Comparison of ENCODE assay signal across 9 cellular contexts in the genomic region with DNA sequence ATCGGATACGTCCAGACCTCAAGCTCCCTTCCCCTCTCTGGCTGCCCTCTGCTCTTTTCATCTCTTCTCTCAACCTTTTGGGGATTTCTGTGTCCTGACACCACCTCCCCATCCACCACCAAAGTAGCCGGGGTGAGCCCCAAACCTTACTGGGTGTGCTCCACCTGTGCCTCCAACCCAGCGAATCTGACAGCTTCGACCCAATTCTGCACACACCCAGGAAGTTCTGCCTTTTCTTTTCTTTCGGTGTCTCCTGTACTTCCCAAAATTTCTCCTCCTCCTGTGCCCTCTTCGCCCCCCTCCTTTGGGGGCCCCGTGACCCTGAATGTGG. TPM values are rescaled to one million over a fixed set of nuclear protein-coding genes. Genes with fewer than 3 reads are reported as not detected.
DNase-seq lines count a peak whose midpoint lies in the region; ATAC-seq, FAIRE-seq and TF ChIP-seq lines count a peak whose summit lies in the region.
"Had no signal": no experiment of that assay in that cellular context is flagged by ENCODE, and none has a peak within 500 bp of the region (broad histone marks: within the 10 kb centered on the region; RNA-seq: fewer than 3 reads in every experiment).

No MANE protein-coding gene starts in this region.

- H3K27ac ChIP-seq in SJSA1 (peak overlapping the region; percentile 92; the same call in 1 of the 2 replicates), esophagus squamous epithelium (peak overlapping the region; percentile 98 to 100 (median 98)), pancreas (peak overlapping the region; percentile 95 to 99 (median 98))

- peaks cover 11% of the 10 kb centered on the region for H3K4me1 Mint-ChIP-seq in Caco-2 (ENCODE audit: low read depth, unreplicated experiment)

- no peaks in the 10 kb centered on the region for H3K36me3 ChIP-seq in Caco-2 (ENCODE audit: control insufficient read depth, insufficient read depth, low read length)
- H3K36me3 ChIP-seq in SJSA1 = peaks cover 4% of the 10 kb centered on the region
- H3K36me3 ChIP-seq in esophagus squamous epithelium = no peaks in the 10 kb centered on the region
- no peaks in the 10 kb centered on the region for H3K36me3 ChIP-seq in pancreas

- H3K27me3 Mint-ChIP-seq in Caco-2 (ENCODE audit: insufficient read depth, unreplicated experiment) = no peaks in the 10 kb centered on the region

- peaks cover 4% of the 10 kb centered on the region for H3K36me3 Mint-ChIP-seq in Caco-2 (ENCODE audit: insufficient read depth, unreplicated experiment)

- no peaks in the 10 kb centered on the region for H3K9me3 Mint-ChIP-seq in Caco-2 (ENCODE audit: unreplicated experiment)

- peak overlapping the region; percentile 63 for H3K4me3 ChIP-seq in Caco-2 (ENCODE audit: low read depth, low read length)
- H3K4me3 ChIP-seq in SJSA1 = peak overlapping the region; percentile 77
- H3K4me3 ChIP-seq in esophagus squamous epithelium = peak overlapping the region; percentile 80 to 89 (median 87)
- H3K4me3 ChIP-seq in pancreas = peak overlapping the region; percentile 82 to 94 (median 88)

- H3K9me3 ChIP-seq in Caco-2 (no peaks in the 10 kb centered on the region), SJSA1 (replicated peaks) (no peaks in the 10 kb centered on the region), esophagus squamous epithelium (no peaks in the 10 kb centered on the region), pancreas (no peaks in the 10 kb centered on the region)

- no peak for DNase-seq in Caco-2
- no peak for DNase-seq in SJSA1 (ENCODE audit: low read depth in 1 of 2, low spot score in 2 of 2)
- DNase-seq in esophagus squamous epithelium (lab: John Stamatoyannopoulos, UW) = no peak
- no peak for DNase-seq in pancreas
- no peak for DNase-seq in NCI-H1694 treated with DMSO at 0.1 percent for 48 hours (lab: John Stamatoyannopoulos, UW)
- DNase-seq in DMS153 (lab: John Stamatoyannopoulos, UW) = no peak
- no peak for DNase-seq in cortex of kidney (lab: John Stamatoyannopoulos, UW)

- peak overlapping the region; percentile 83 for H3K4me3 Mint-ChIP-seq in Caco-2 (ENCODE audit: unreplicated experiment)

- H3K27me3 ChIP-seq in Caco-2 (replicated peaks; ENCODE audit: control insufficient read depth, insufficient read depth, low read length) = no peaks in the 10 kb centered on the region
- no peaks in the 10 kb centered on the region for H3K27me3 ChIP-seq in SJSA1 (replicated peaks)
- no peaks in the 10 kb centered on the region for H3K27me3 ChIP-seq in esophagus squamous epithelium
- H3K27me3 ChIP-seq in pancreas = no peaks in the 10 kb centered on the region

- 17 to 30% methylated on average over 8 of the region's 8 CpGs for WGBS in esophagus squamous epithelium, 2 donors
- WGBS in pancreas, 2 donors = 20 to 21% methylated on average over 8 of the region's 8 CpGs

- H3K27ac Mint-ChIP-seq in Caco-2 (ENCODE audit: unreplicated experiment) = peak overlapping the region; percentile 85

- intact Hi-C loops in Caco-2 (cut with micrococcal nuclease; ENCODE audit: unreplicated experiment) (loop anchor here (5.0 kb wide), 1 partner anchor 125 kb away; a partner anchor contains a TSS), esophagus squamous epithelium (cut with DNase I) (no loop called here), pancreas (cut with DNase I) (loop anchor here in 2 of 3 donors (10.0 kb wide), 3 partner anchors 82 to 232 kb away; a partner anchor contains a TSS)

- CTCF ChIA-PET in Caco-2 (lab: Charles Lee) = no interaction called here

- POLR2A ChIA-PET in Caco-2 (lab: Charles Lee) = interaction anchor here (0.6 kb wide), 1 partner anchor 65 kb away, joined by 15 read pairs; no protein-coding TSS in a partner anchor

- TF ChIP-seq CTCF in Caco-2 (IDR thresholded peaks at IDR 0.05; ENCODE audit: insufficient read depth in 1 of 2, low read depth in 1 of 2, low read length in 1 of 2, severe bottlenecking in 1 of 2, unreplicated experiment in 1 of 2) = no peak
- no peak for TF ChIP-seq CTCF in esophagus squamous epithelium (IDR thresholded peaks at IDR 0.05)
- TF ChIP-seq CTCF in pancreas (IDR thresholded peaks at IDR 0.05) = no peak

- BruUV-seq in Caco-2 (replicated peaks; lab: Mats Ljungman, UMichigan) = no TSS peak

- no peak for TF ChIP-seq POLR2A in esophagus squamous epithelium (IDR thresholded peaks at IDR 0.05)

- H3K4me1 ChIP-seq in Caco-2 = peaks cover 3% of the 10 kb centered on the region; the same call in 1 of the 2 replicates
- H3K4me1 ChIP-seq in SJSA1 (replicated peaks) = peaks cover 39% of the 10 kb centered on the region
- H3K4me1 ChIP-seq in esophagus squamous epithelium = peaks cover 48 to 77% (median 54%) of the 10 kb centered on the region in 3 donors
- H3K4me1 ChIP-seq in pancreas = peaks cover 7 to 21% (median 8%) of the 10 kb centered on the region in 3 donors

- no peak for ATAC-seq in pancreas
- no peak for ATAC-seq in GM18502 (IDR thresholded peaks at IDR 0.05; ENCODE audit: poor library complexity, unreplicated experiment)

- FAIRE-seq in pancreas (lab: Jason Lieb, UNC) = no peak
- FAIRE-seq: islet of Langerhans had no signal

RNA-seq across cellular contexts. Expression of a gene that starts 0.6 kb away (rescaled TPM):
- total RNA-seq in Caco-2 (2022) (5.1 and 5.4 TPM in 2 replicates), esophagus squamous epithelium (10 to 100 TPM; 12.6 to 26.6 (median 22.1) TPM), pancreas (1 to 10 TPM; 3.4 to 6.6 (median 4.3) TPM)
- total RNA-seq in SJSA1 (2014; rRNA removed; shearing (Covaris generic)) = 5.4 and 7.0 TPM in 2 replicates
- 1 to 10 TPM; 7.2 TPM for polyA plus RNA-seq in pancreas

RNA-seq across cellular contexts. Expression of a gene that starts 2.4 kb away (rescaled TPM):
- not detected in 2 replicates for total RNA-seq in Caco-2 (2022)
- not detected in 2 replicates for total RNA-seq in SJSA1 (2014; rRNA removed; shearing (Covaris generic))
- total RNA-seq in esophagus squamous epithelium = not detected
- total RNA-seq in pancreas = not detected
- polyA plus RNA-seq in pancreas = not detected

RNA-seq across cellular contexts. Expression of a gene that starts 16.2 kb away (rescaled TPM):
- total RNA-seq in Caco-2 (2022) (1.6 TPM in 1 of 2 replicates, not detected in the other), esophagus squamous epithelium (1 to 10 TPM; 3.2 to 5.5 (median 3.8) TPM), pancreas (1 to 10 TPM; 1.6 to 5.6 (median 3.0) TPM)
- not detected in 2 replicates for total RNA-seq in SJSA1 (2014; rRNA removed; shearing (Covaris generic))
- polyA plus RNA-seq in pancreas = 1 to 10 TPM; 2.9 to 4.4 TPM

RNA-seq across cellular contexts. Expression of a gene that starts 23.4 kb away (rescaled TPM):
- total RNA-seq in Caco-2 (2022) (29.5 and 31.1 TPM in 2 replicates), esophagus squamous epithelium (10 to 100 TPM in 3 of 4 donors, 1 to 10 TPM in 1; 9.7 to 18.7 (median 14.4) TPM), pancreas (10 to 100 TPM; 12.6 to 27.1 (median 15.4) TPM)
- total RNA-seq in SJSA1 (2014; rRNA removed; shearing (Covaris generic)) = 8.1 and 13.8 TPM in 2 replicates
- 10 to 100 TPM; 49.0 to 72.1 TPM for polyA plus RNA-seq in pancreas

RNA-seq across cellular contexts. Expression of a gene that starts 28.4 kb away (rescaled TPM):
- total RNA-seq in Caco-2 (2022) = 6.1 and 6.4 TPM in 2 replicates
- not detected in 2 replicates for total RNA-seq in SJSA1 (2014; rRNA removed; shearing (Covaris generic))
- 10 to 100 TPM in 2 of 4 donors, 1 to 10 TPM in 2; 6.2 to 15.2 (median 9.9) TPM for total RNA-seq in esophagus squamous epithelium
- total RNA-seq in pancreas = 1 to 10 TPM; 4.9 to 9.0 (median 5.7) TPM
- polyA plus RNA-seq in pancreas = 10 to 100 TPM; 10.8 to 13.8 TPM
